In the genomic region with DNA sequence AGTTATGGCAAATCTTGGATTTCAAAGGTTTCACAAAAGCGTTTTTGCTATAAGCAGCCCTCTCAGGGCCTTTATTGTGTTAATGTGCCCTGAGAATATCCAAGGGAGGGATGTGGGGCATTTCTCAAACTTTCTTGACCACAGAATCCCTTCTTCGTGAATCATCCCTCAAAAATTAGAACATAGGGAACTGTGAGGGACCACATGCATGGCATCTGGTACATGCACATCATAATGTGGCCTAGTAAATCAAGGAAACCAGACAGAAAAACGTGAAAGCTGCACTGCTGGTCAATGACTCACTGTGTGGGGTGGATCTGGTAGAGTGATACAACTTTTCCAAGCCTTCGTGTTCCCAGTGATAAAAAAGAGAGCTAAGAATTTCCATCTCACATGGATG, we compare ENCODE assay signal across 14 cellular contexts. TPM values are rescaled to one million over a fixed set of nuclear protein-coding genes. Genes with fewer than 3 reads are reported as not detected.
DNase-seq lines count a peak whose midpoint lies in the region; ATAC-seq and TF ChIP-seq lines count a peak whose summit lies in the region.
"Had no signal": no experiment of that assay in that cellular context is flagged by ENCODE, and none has a peak within 500 bp of the region (broad histone marks: within the 10 kb centered on the region; RNA-seq: fewer than 3 reads in every experiment).

No MANE protein-coding gene starts in this region.

- TF ChIP-seq POLR2A in breast epithelium (IDR thresholded peaks at IDR 0.05) (no peak), spleen (IDR thresholded peaks at IDR 0.05) (no peak)

- H3K27me3 ChIP-seq in breast epithelium = no peaks in the 10 kb centered on the region
- H3K27me3 ChIP-seq in SK-N-SH (ENCODE audit: insufficient read depth) = no peaks in the 10 kb centered on the region
- H3K27me3 ChIP-seq in spleen (replicated peaks in 1 of 7) = no peaks in the 10 kb centered on the region
- H3K27me3 ChIP-seq: BE2C, gastroesophageal sphincter, testis had no signal

- peak overlapping the region; percentile 21; the same call in 1 of the 2 replicates for H3K4me2 ChIP-seq in SK-N-SH

- no peak overlapping the region for H3K27ac Mint-ChIP-seq in MCF 10A (ENCODE audit: low read depth, unreplicated experiment)
- peak overlapping the region; percentile 70 for H3K27ac Mint-ChIP-seq in stimulated activated naive CD8-positive, alpha-beta T cell treated with anti-CD3 and anti-CD28 coated beads, Interleukin-15, Interleukin-2, amounts not matched to agents 100 ng/mL and 50 ng/mL, for 24 hours

- H3K9me3 ChIP-seq in breast epithelium (no peaks in the 10 kb centered on the region), SK-N-SH (no peaks in the 10 kb centered on the region), spleen (no peaks in the 10 kb centered on the region)
- H3K9me3 ChIP-seq: BE2C, gastroesophageal sphincter, testis had no signal

- no peak overlapping the region for H3K4me3 Mint-ChIP-seq in MCF 10A (ENCODE audit: unreplicated experiment)
- H3K4me3 Mint-ChIP-seq in stimulated activated naive CD8-positive, alpha-beta T cell treated with anti-CD3 and anti-CD28 coated beads, Interleukin-15, Interleukin-2, amounts not matched to agents 100 ng/mL and 50 ng/mL, for 24 hours = peak overlapping the region; percentile 26

- no peak for ATAC-seq in GM21576 (IDR thresholded peaks at IDR 0.05; ENCODE audit: unreplicated experiment)
- ATAC-seq: gastroesophageal sphincter, K562 had no signal

- BruUV-seq in MCF 10A (replicated peaks; lab: Mats Ljungman, UMichigan) = no TSS peak

- H4K20me1 ChIP-seq in SK-N-SH (ENCODE audit: insufficient read depth) = no peaks in the 10 kb centered on the region

- H3K9me2 ChIP-seq in SK-N-SH = no peaks in the 10 kb centered on the region

- no peaks in the 10 kb centered on the region for H3K79me2 ChIP-seq in SK-N-SH (ENCODE audit: insufficient read depth)

- H3K36me3 Mint-ChIP-seq in MCF 10A (ENCODE audit: insufficient read depth, unreplicated experiment) = peaks cover 75% of the 10 kb centered on the region
- H3K36me3 Mint-ChIP-seq in stimulated activated naive CD8-positive, alpha-beta T cell treated with anti-CD3 and anti-CD28 coated beads, Interleukin-15, Interleukin-2, amounts not matched to agents 100 ng/mL and 50 ng/mL, for 24 hours (ENCODE audit: low read depth) = peaks cover 84% of the 10 kb centered on the region

- DNase-seq in MCF 10A (ENCODE audit: unreplicated experiment) = peak; percentile 73
- DNase-seq in breast epithelium (ENCODE audit: low spot score in 2 of 2) = no peak
- DNase-seq in SK-N-SH = no peak
- peak; percentile 99 for DNase-seq in fibroblast of peridontal ligament (ENCODE audit: extremely low read depth)
- no peak for DNase-seq in spleen
- DNase-seq in D341Med (ENCODE audit: low spot score) = no peak
- DNase-seq: BE2C, caudate nucleus, GF-D8, testis had no signal

- CTCF ChIA-PET in MCF 10A (lab: Yijun Ruan, JAX) = no interaction called here
- CTCF ChIA-PET in SK-N-SH (lab: Yijun Ruan, JAX) = interaction anchor here (1.0 to 1.6 kb wide), 2 partner anchors 23 to 152 kb away, joined by 3 to 5 read pairs; a partner anchor contains a TSS

- peaks cover 7% of the 10 kb centered on the region for H3K4me1 Mint-ChIP-seq in MCF 10A (ENCODE audit: insufficient read depth, unreplicated experiment)
- peaks cover 19% of the 10 kb centered on the region for H3K4me1 Mint-ChIP-seq in stimulated activated naive CD8-positive, alpha-beta T cell treated with anti-CD3 and anti-CD28 coated beads, Interleukin-15, Interleukin-2, amounts not matched to agents 100 ng/mL and 50 ng/mL, for 24 hours (ENCODE audit: low read depth)

- H3F3A ChIP-seq in SK-N-SH (replicated peaks; ENCODE audit: insufficient read depth) = peaks cover 10% of the 10 kb centered on the region

- H3K9ac ChIP-seq in SK-N-SH = no peak overlapping the region; the same call in 1 of the 2 replicates

- TF ChIP-seq RAD21 in SK-N-SH (IDR thresholded peaks at IDR 0.05; ENCODE audit: low read length) = no peak

- H3K36me3 ChIP-seq in breast epithelium (peaks cover 8% of the 10 kb centered on the region), SK-N-SH (replicated peaks in 1 of 2; ENCODE audit: control insufficient read depth in 1 of 2, insufficient read depth in 2 of 2, low read length in 1 of 2) (peaks cover 63 to 92% of the 10 kb centered on the region in 2 experiments), spleen (peaks cover 3 to 99% (median 79%) of the 10 kb centered on the region in 6 donors)

- POLR2A ChIA-PET in MCF 10A (lab: Yijun Ruan, JAX) = interaction anchor here (0.6 kb wide), 1 partner anchor 11 kb away, joined by 3 read pairs; no protein-coding TSS in a partner anchor
- POLR2A ChIA-PET in SK-N-SH (lab: Yijun Ruan, JAX) = no interaction called here

- no peak overlapping the region for H3K4me3 ChIP-seq in breast epithelium
- no peak overlapping the region for H3K4me3 ChIP-seq in SK-N-SH (ENCODE audit: low read depth in 2 of 2, low read length in 1 of 2)
- no peak overlapping the region for H3K4me3 ChIP-seq in spleen
- H3K4me3 ChIP-seq: gastroesophageal sphincter, K562, testis had no signal

- H3K4me1 ChIP-seq in breast epithelium (no peaks in the 10 kb centered on the region), SK-N-SH (ENCODE audit: control insufficient read depth in 1 of 2, insufficient read depth in 2 of 2, low read depth in 1 of 2, low read length in 1 of 2) (peaks cover 0 to 7% of the 10 kb centered on the region in 2 experiments; a peak in 3 of 4 replicates), spleen (no peaks in the 10 kb centered on the region)
- H3K4me1 ChIP-seq: BE2C, gastroesophageal sphincter, testis had no signal

- no peak for TF ChIP-seq CTCF in MCF 10A (IDR thresholded peaks at IDR 0.05; ENCODE audit: unreplicated experiment)
- TF ChIP-seq CTCF in breast epithelium (IDR thresholded peaks at IDR 0.05) = no peak
- TF ChIP-seq CTCF in SK-N-SH (IDR thresholded peaks at IDR 0.05) = no peak
- no peak for TF ChIP-seq CTCF in spleen (IDR thresholded peaks at IDR 0.05 in 8 of 11, conservative IDR thresholded peaks at IDR 0.05 in 3 of 11)

- 16% methylated on average over 4 of the region's 4 CpGs for WGBS in SK-N-SH (ENCODE audit: low lambda C conversion rate)
- WGBS in spleen, 5 donors = 86 to 93% (median 87%) methylated on average over 4 of the region's 4 CpGs

- TF ChIP-seq EP300 in SK-N-SH (IDR thresholded peaks at IDR 0.05; ENCODE audit: borderline replicate concordance in 1 of 2, low read depth in 1 of 2, low read length in 1 of 2) = peak in 1 of 2 experiments; percentile 86; a peak in 1 of 4 replicates

- intact Hi-C loops in MCF 10A (cut with micrococcal nuclease) = no loop called here
- intact Hi-C loops in breast epithelium (cut with DNase I; ENCODE audit: low total_unique reads) = no loop called here
- intact Hi-C loops in spleen (cut with DNase I; ENCODE audit: low total_unique reads) = no loop called here

- H3K27me3 Mint-ChIP-seq in MCF 10A (ENCODE audit: insufficient read depth, unreplicated experiment) = no peaks in the 10 kb centered on the region
- no peaks in the 10 kb centered on the region for H3K27me3 Mint-ChIP-seq in stimulated activated naive CD8-positive, alpha-beta T cell treated with anti-CD3 and anti-CD28 coated beads, Interleukin-15, Interleukin-2, amounts not matched to agents 100 ng/mL and 50 ng/mL, for 24 hours

- H2AFZ ChIP-seq in SK-N-SH (ENCODE audit: low read depth) = no peak overlapping the region

- H3K27ac ChIP-seq in breast epithelium (no peak overlapping the region), SK-N-SH (ENCODE audit: low read depth in 2 of 2, low read length in 1 of 2) (peak overlapping the region in 1 of 2 experiments; percentile 93; a peak in 3 of 4 replicates), spleen (no peak overlapping the region)
- H3K27ac ChIP-seq: gastroesophageal sphincter, testis had no signal

- no peaks in the 10 kb centered on the region for H3K9me3 Mint-ChIP-seq in MCF 10A (ENCODE audit: unreplicated experiment)
- no peaks in the 10 kb centered on the region for H3K9me3 Mint-ChIP-seq in stimulated activated naive CD8-positive, alpha-beta T cell treated with anti-CD3 and anti-CD28 coated beads, Interleukin-15, Interleukin-2, amounts not matched to agents 100 ng/mL and 50 ng/mL, for 24 hours

TF ChIP-seq in SK-N-SH, 30 proteins besides CTCF, POLR2A, EP300 and RAD21 (continues in another document):
- TF ChIP-seq POLR2AphosphoS5 (IDR thresholded peaks at IDR 0.05; ENCODE audit: low read depth, low read length) (peak; percentile 78; the same call in 1 of the 2 replicates), RFX5 (IDR thresholded peaks at IDR 0.05; ENCODE audit: low read length) (no peak)

RNA-seq across cellular contexts. Expression of a gene that starts 22.4 kb away (rescaled TPM):
- total RNA-seq in MCF 10A (2022) (28.5 and 28.8 TPM in 2 replicates), breast epithelium (10 to 100 TPM; 10.2 to 23.6 (median 19.0) TPM), spleen (10 to 100 TPM; 10.3 to 19.3 (median 16.1) TPM)
- polyA plus RNA-seq in SK-N-SH (2012; rRNA removed) (13.9 and 17.3 TPM in 2 replicates), spleen (10 to 100 TPM in 2 of 3 donors, 1 to 10 TPM in 1; 8.6 to 18.7 (median 11.0) TPM)
- polyA plus RNA-seq in SK-N-SH (2012; cell fraction: cytosol; rRNA removed) = 11.1 and 13.2 TPM in 2 replicates
- polyA plus RNA-seq in SK-N-SH (2012; cell fraction: nucleus; rRNA removed) = 31.7 and 35.8 TPM in 2 replicates

RNA-seq across cellular contexts. Expression of a gene that starts 22.9 kb away (rescaled TPM):
- total RNA-seq in MCF 10A (2022) (18.3 and 19.7 TPM in 2 replicates), breast epithelium (10 to 100 TPM in 2 of 3 donors, 1 to 10 TPM in 1; 9.3 to 19.6 (median 13.4) TPM), spleen (10 to 100 TPM in 6 of 7 donors, 1 to 10 TPM in 1; 9.3 to 11.7 (median 10.9) TPM)
- polyA plus RNA-seq in SK-N-SH (2012; rRNA removed) (2.8 and 3.6 TPM in 2 replicates), spleen (1 to 10 TPM; 1.8 to 2.8 (median 2.1) TPM)
- polyA plus RNA-seq in SK-N-SH (2012; cell fraction: cytosol; rRNA removed) = 4.3 and 4.7 TPM in 2 replicates
- 2.3 and 3.6 TPM in 2 replicates for polyA plus RNA-seq in SK-N-SH (2012; cell fraction: nucleus; rRNA removed)

Comparison
In these comparisons a context has a peak if more than half of its experiments do, and no peak if none do; other contexts are left out.
1. DNase-seq: peak in MCF 10A (single experiment) and fibroblast of peridontal ligament (single experiment); none in breast epithelium (0 of 2), SK-N-SH (single experiment), spleen (single experiment) and D341Med (single experiment).